Comparison of ENCODE assay signal across 8 cellular contexts in the genomic region with DNA sequence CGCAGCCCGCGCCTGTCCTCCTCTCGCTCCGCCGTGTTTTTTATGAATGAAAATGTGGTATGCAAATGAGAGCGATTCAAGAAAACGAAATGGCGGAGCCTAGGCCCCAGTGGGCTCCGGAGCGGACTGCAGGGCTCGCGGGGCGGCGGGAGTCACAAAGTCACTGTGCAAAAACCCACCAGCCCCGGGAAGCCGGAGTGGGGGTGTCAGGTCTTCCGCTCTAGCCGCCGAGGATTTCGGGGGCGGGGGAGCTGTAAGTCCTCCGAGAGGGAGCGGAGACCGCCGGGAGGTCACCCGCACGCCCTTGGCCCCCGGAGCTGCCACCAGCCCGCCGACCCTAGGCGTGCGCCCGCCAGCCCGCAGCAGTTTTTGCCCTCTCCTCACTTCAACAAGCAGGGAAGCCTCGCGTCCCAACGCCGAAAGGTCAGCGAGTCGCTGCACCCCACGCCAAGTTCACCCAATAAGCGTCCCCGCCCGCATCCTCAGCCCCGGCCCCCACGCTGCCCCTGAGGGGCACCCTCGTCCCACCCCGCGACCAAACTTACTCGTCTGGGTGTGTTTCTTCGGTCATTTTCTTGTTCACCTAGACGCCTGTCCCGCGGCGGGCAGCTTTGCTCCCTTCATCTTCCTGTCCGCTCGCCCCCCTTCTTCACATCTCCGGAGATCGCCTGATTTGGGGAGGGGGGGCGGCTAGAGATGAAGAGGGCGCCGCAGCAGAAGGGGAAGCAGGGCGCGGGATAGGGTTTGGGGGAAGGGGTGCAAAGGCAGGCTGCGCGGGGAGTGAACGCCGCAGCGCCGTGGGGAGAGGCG. TPM values are rescaled to one million over a fixed set of nuclear protein-coding genes. Genes with fewer than 3 reads are reported as not detected.
A peak's percentile ranks its signal among the peaks of the same experiment; 100 is the strongest.
DNase-seq lines count a peak whose midpoint lies in the region; ATAC-seq and TF ChIP-seq lines count a peak whose summit lies in the region.

No MANE protein-coding gene starts in this region.

- ATAC-seq in GM19023 (IDR thresholded peaks at IDR 0.05; ENCODE audit: unreplicated experiment) (peak; percentile 34), HG03342 (IDR thresholded peaks at IDR 0.05; ENCODE audit: unreplicated experiment) (peak; percentile 33), upper lobe of left lung (ENCODE audit: low FRiP score in 2 of 2) (peak in 1 of 2 donors; percentile 1)

- peak overlapping the region; percentile 66 for H3K9ac ChIP-seq in OCI-LY1 (ENCODE audit: low read length)

- peaks cover 35% of the 10 kb centered on the region for H3K79me2 ChIP-seq in OCI-LY1 (ENCODE audit: insufficient read depth, low read length)

- H3K27ac Mint-ChIP-seq in neural crest cell (ENCODE audit: unreplicated experiment), result peak overlapping the region; percentile 98

- no peak overlapping the region for H2AFZ ChIP-seq in OCI-LY1 (ENCODE audit: low read length)

- H3K27ac ChIP-seq in OCI-LY1 (ENCODE audit: low read depth, low read length, poor library complexity, severe bottlenecking), result peak overlapping the region; percentile 81
- peak overlapping the region; percentile 93 to 96 (median 94) for H3K27ac ChIP-seq in upper lobe of left lung

- H3K4me3 Mint-ChIP-seq in neural crest cell, result peak overlapping the region; percentile 97

- no peaks in the 10 kb centered on the region for H3K36me3 Mint-ChIP-seq in neural crest cell (ENCODE audit: low read depth)

- no peaks in the 10 kb centered on the region for H3K27me3 Mint-ChIP-seq in neural crest cell (ENCODE audit: low read depth)

- no peaks in the 10 kb centered on the region for H3K27me3 ChIP-seq in OCI-LY1 (ENCODE audit: insufficient read depth, low read length)
- no peaks in the 10 kb centered on the region for H3K27me3 ChIP-seq in upper lobe of left lung

- no peaks in the 10 kb centered on the region for H3K9me2 ChIP-seq in OCI-LY1 (ENCODE audit: low read depth, low read length)

- TF ChIP-seq CTCF in OCI-LY1 (IDR thresholded peaks at IDR 0.05; ENCODE audit: low read length) (no peak), foreskin fibroblast (IDR thresholded peaks at IDR 0.05; ENCODE audit: low read depth, low read length) (no peak), neural crest cell (conservative IDR thresholded peaks at IDR 0.05) (no peak), upper lobe of left lung (IDR thresholded peaks at IDR 0.05) (no peak)

- no peaks in the 10 kb centered on the region for H3K9me3 Mint-ChIP-seq in neural crest cell

- H4K20me1 ChIP-seq in OCI-LY1 (ENCODE audit: insufficient read depth, low read length), result no peaks in the 10 kb centered on the region

- H3K36me3 ChIP-seq in OCI-LY1 (ENCODE audit: insufficient read depth, low read length), result peaks cover 7% of the 10 kb centered on the region; the same call in 1 of the 2 replicates
- no peaks in the 10 kb centered on the region for H3K36me3 ChIP-seq in upper lobe of left lung

- peak overlapping the region; percentile 64 for H3K4me2 ChIP-seq in OCI-LY1 (ENCODE audit: low read length)

- H3K9me3 ChIP-seq in OCI-LY1 (ENCODE audit: low read length), result no peaks in the 10 kb centered on the region
- H3K9me3 ChIP-seq in upper lobe of left lung, result no peaks in the 10 kb centered on the region

- 0% methylated on average over 54 to 56 of the region's 72 CpGs for WGBS in upper lobe of left lung, 2 donors

- peak; percentile 43 for DNase-seq in Ammon's horn (ENCODE audit: low spot score)
- DNase-seq in activated gamma-delta T cell (lab: John Stamatoyannopoulos, UW), result peak; percentile 42
- DNase-seq in foreskin fibroblast, result peak in 1 of 2 donors; percentile 60
- peak; percentile 45 for DNase-seq in neural crest cell (ENCODE audit: low read depth, low spot score)
- DNase-seq in upper lobe of left lung, result peak; percentile 48 to 88

- peaks cover 11% of the 10 kb centered on the region for H3F3A ChIP-seq in OCI-LY1 (ENCODE audit: insufficient read depth, low read length)

- peak in 1 of 4 donors; percentile 24 for TF ChIP-seq POLR2A in upper lobe of left lung (IDR thresholded peaks at IDR 0.05)

- H3K4me1 ChIP-seq in OCI-LY1 (ENCODE audit: insufficient read depth, low read length, severe bottlenecking) (peaks cover 46% of the 10 kb centered on the region), upper lobe of left lung (peaks cover 11 to 42% (median 27%) of the 10 kb centered on the region in 4 donors)

- H3K4me3 ChIP-seq in OCI-LY1 (ENCODE audit: low read depth, low read length, poor library complexity, severe bottlenecking), result peak overlapping the region; percentile 68
- H3K4me3 ChIP-seq in foreskin fibroblast (ENCODE audit: low read depth in 1 of 2, low read length in 2 of 2), result peak overlapping the region; percentile 86 to 88
- peak overlapping the region; percentile 51 to 94 (median 80) for H3K4me3 ChIP-seq in upper lobe of left lung

- peaks cover 53% of the 10 kb centered on the region for H3K4me1 Mint-ChIP-seq in neural crest cell

- TF ChIP-seq EP300 in upper lobe of left lung (IDR thresholded peaks at IDR 0.05), result no peak

RNA-seq across cellular contexts. Expression of gene SPRED2, which starts 0.8 kb away (rescaled TPM):
- 55.4 and 55.8 TPM in 2 replicates for total RNA-seq in neural crest cell
- 10 to 100 TPM; 15.7 to 53.0 (median 38.1) TPM for total RNA-seq in upper lobe of left lung
